22 cellular contexts compared by ENCODE assay signal in the genomic region with DNA sequence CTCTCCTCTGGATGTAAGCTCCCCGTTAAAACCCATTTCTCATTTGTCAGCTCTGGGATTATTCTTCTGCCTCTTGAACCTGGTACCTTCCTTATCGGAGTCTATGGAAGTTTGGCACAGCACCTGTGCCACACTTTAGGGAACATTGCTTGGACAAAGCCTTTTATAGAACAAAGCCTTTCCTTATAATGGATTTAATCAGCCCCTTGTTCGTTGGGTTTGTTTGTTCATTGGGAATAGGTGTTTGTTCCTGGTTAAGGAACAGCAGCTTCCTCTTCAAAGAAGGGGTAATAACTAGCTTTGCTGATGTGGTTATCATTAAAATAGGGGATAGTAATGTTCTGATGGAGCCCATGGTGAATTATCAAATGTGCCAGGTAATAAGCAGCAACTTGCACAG.
"Had no signal": no experiment of that assay in that cellular context is flagged by ENCODE, and none has a peak within 500 bp of the region (broad histone marks: within the 10 kb centered on the region; RNA-seq: fewer than 3 reads in every experiment).

No MANE protein-coding gene starts in this region.

- H3K27me3 ChIP-seq: esophagus squamous epithelium, gastrocnemius medialis, ovary, right atrium auricular region, spleen, testis, uterus had no signal

- H3K27ac ChIP-seq: coronary artery, esophagus squamous epithelium, gastrocnemius medialis, ovary, psoas muscle, right atrium auricular region, spleen, testis, uterus had no signal

- H3K36me3 ChIP-seq: esophagus squamous epithelium, gastrocnemius medialis, ovary, right atrium auricular region, spleen, uterus had no signal

- H3K4me3 ChIP-seq: coronary artery, esophagus squamous epithelium, gastrocnemius medialis, ovary, psoas muscle, right atrium auricular region, spleen, testis, uterus had no signal

- H3K4me1 ChIP-seq: esophagus squamous epithelium, gastrocnemius medialis, psoas muscle, right atrium auricular region, spleen, testis, uterus had no signal

- DNase-seq: activated CD4-positive, alpha-beta memory T cell treated with anti-CD3 and anti-CD28 coated beads, Interleukin-2, amount 10 ng/mL, durations not matched to agents 7 days and 5 days; activated CD4-positive, alpha-beta T cell treated with anti-CD3 and anti-CD28 coated beads, Interleukin-2, amount 10 ng/mL, durations not matched to agents 24 days and 14 days; activated effector memory CD4-positive, alpha-beta T cell treated with Interleukin-2 at 50 U/mL for 16 hours; activated naive CD4-positive, alpha-beta T cell treated with anti-CD3 and anti-CD28 coated beads, Interleukin-2, amount 10 ng/mL, durations not matched to agents 7 days and 5 days; activated T-cell treated with anti-CD3 and anti-CD28 coated beads, Interleukin-2, amount 50 U/mL, for 72 hours; amygdala; cerebellar nuclear complex; esophagus squamous epithelium; gastrocnemius medialis; hippocampal formation; left ventricle myocardium superior; mammary epithelial cell; ovary; psoas muscle; spleen; stimulated activated CD4-positive, alpha-beta T cell treated with anti-CD3 and anti-CD28 coated beads, Interleukin-4, amount 100 ng/mL, for 1 hour; stimulated activated naive CD4-positive, alpha-beta T cell; testis; trophoblast cell; uterus had no signal

- H3K9me3 ChIP-seq: esophagus squamous epithelium, gastrocnemius medialis, ovary, psoas muscle, right atrium auricular region, spleen, testis, uterus had no signal
